Comparison of ENCODE assay signal across 17 cellular contexts in genomic region chr1:17434591-17434990, GRCh38. TPM values are rescaled to one million over a fixed set of nuclear protein-coding genes. Genes with fewer than 3 reads are reported as not detected.
DNase-seq lines count a peak whose midpoint lies in the region; ATAC-seq, FAIRE-seq and TF ChIP-seq lines count a peak whose summit lies in the region.
"Had no signal": no experiment of that assay in that cellular context is flagged by ENCODE, and none has a peak within 500 bp of the region (broad histone marks: within the 10 kb centered on the region; RNA-seq: fewer than 3 reads in every experiment).

No MANE protein-coding gene starts in this region.

- H2BK120ac ChIP-seq in IMR-90 (ENCODE audit: low read depth, low read length): no peak overlapping the region

- peaks cover 45% of the 10 kb centered on the region for H4K20me1 ChIP-seq in IMR-90 (ENCODE audit: insufficient read depth, low read length)
- H4K20me1 ChIP-seq in K562 (replicated peaks; ENCODE audit: control insufficient read depth, insufficient read depth, low read length): peaks cover 44% of the 10 kb centered on the region
- peaks cover 75% of the 10 kb centered on the region for H4K20me1 ChIP-seq in neural progenitor cell (ENCODE audit: low read depth)

- no peak overlapping the region for H2AK5ac ChIP-seq in IMR-90 (ENCODE audit: low read depth, low read length)

- peaks cover 30% of the 10 kb centered on the region for H3F3A ChIP-seq in neural progenitor cell (ENCODE audit: low read depth)

- ATAC-seq in IMR-90 (ENCODE audit: low read depth) (no peak), K562 (no peak)
- ATAC-seq: sciatic nerve had no signal

- peaks cover 9% of the 10 kb centered on the region for H3K4me1 ChIP-seq in CD8-positive, alpha-beta memory T cell (ENCODE audit: insufficient read depth, low read length)
- H3K4me1 ChIP-seq in IMR-90 (ENCODE audit: control insufficient read depth, insufficient read depth, low read length): peaks cover 7% of the 10 kb centered on the region
- peaks cover 12 to 49% of the 10 kb centered on the region in 2 experiments; a peak in 4 of 5 replicates for H3K4me1 ChIP-seq in K562 (replicated peaks in 1 of 2; ENCODE audit: control insufficient read depth in 2 of 2, insufficient read depth in 2 of 2, low read length in 2 of 2)
- peaks cover 17% of the 10 kb centered on the region for H3K4me1 ChIP-seq in neural progenitor cell
- H3K4me1 ChIP-seq: BE2C had no signal

- no peak for DNase-seq in CD8-positive, alpha-beta memory T cell
- DNase-seq in IMR-90 (no peak), K562 (ENCODE audit: extremely low read depth in 1 of 4, low spot score in 3 of 4) (peak in 1 of 4 experiments; percentile 32), neural progenitor cell (ENCODE audit: low spot score) (no peak), NCI-H1417 treated with DMSO at 0.1 percent for 48 hours (lab: John Stamatoyannopoulos, UW) (no peak), kidney tubule cell (ENCODE audit: low spot score) (no peak), Ammon's horn (ENCODE audit: low spot score) (no peak)
- DNase-seq: activated effector memory CD4-positive, alpha-beta T cell treated with anti-CD3 and anti-CD28 coated beads, Interleukin-2, amount 50 U/mL, for 16 hours; BE2C; islet precursor cell; MV-4-11; NCI-H82; Peyer's patch; stimulated activated CD4-positive, alpha-beta T cell treated with anti-CD3 and anti-CD28 coated beads, Interleukin-2, amount 100 ng/mL, for 48 hours had no signal

- H3K4me3 ChIP-seq in CD8-positive, alpha-beta memory T cell (ENCODE audit: low read length): no peak overlapping the region
- H3K4me3 ChIP-seq in IMR-90 (ENCODE audit: insufficient read depth, low read depth, low read length) (no peak overlapping the region), K562 (no peak overlapping the region), neural progenitor cell (no peak overlapping the region)
- H3K4me3 ChIP-seq: coronary artery, Peyer's patch had no signal

- TF ChIP-seq RAD21 in IMR-90 (IDR thresholded peaks at IDR 0.05; ENCODE audit: low read length) (no peak), K562 (CRISPR knock-in tag; conservative IDR thresholded peaks at IDR 0.05 in 1 of 2, IDR thresholded peaks at IDR 0.05 in 1 of 2) (no peak)

- H3K27me3 ChIP-seq in CD8-positive, alpha-beta memory T cell (ENCODE audit: insufficient read depth, low read length, poor library complexity, severe bottlenecking): no peaks in the 10 kb centered on the region
- H3K27me3 ChIP-seq in IMR-90 (ENCODE audit: control insufficient read depth, insufficient read depth, low read length) (no peaks in the 10 kb centered on the region), K562 (ENCODE audit: control insufficient read depth in 2 of 2, insufficient read depth in 2 of 2, low read length in 2 of 2) (no peaks in the 10 kb centered on the region), neural progenitor cell (no peaks in the 10 kb centered on the region)
- H3K27me3 ChIP-seq: BE2C, Peyer's patch had no signal

- no peak for TF ChIP-seq EP300 in K562 (IDR thresholded peaks at IDR 0.05; ENCODE audit: low read length)

- H3K79me1 ChIP-seq in IMR-90 (ENCODE audit: low read depth in 1 of 2, low read length in 2 of 2): peaks cover 12 to 52% of the 10 kb centered on the region in 2 experiments

- no peak overlapping the region for H2BK15ac ChIP-seq in IMR-90 (ENCODE audit: low read depth, low read length)

- TF ChIP-seq CTCF in IMR-90 (conservative IDR thresholded peaks at IDR 0.05; ENCODE audit: low read depth, low read length): no peak
- no peak for TF ChIP-seq CTCF in K562 (IDR thresholded peaks at IDR 0.05 in 2 of 3, conservative IDR thresholded peaks at IDR 0.05 in 1 of 3; ENCODE audit: insufficient read depth in 2 of 3, low read depth in 1 of 3, low read length in 3 of 3)
- TF ChIP-seq CTCF in neural progenitor cell (IDR thresholded peaks at IDR 0.05): no peak

- no peak for FAIRE-seq in K562 (lab: Jason Lieb, UNC)

- intact Hi-C loops in IMR-90 (cut with micrococcal nuclease): no loop called here
- intact Hi-C loops in K562 (cut with micrococcal nuclease): no loop called here

- 0 out of 2 replicates have a peak overlapping the region, but pooled peaks have one; percentile 24 for H3K23ac ChIP-seq in IMR-90 (ENCODE audit: low read depth, low read length)

- H3K4me2 ChIP-seq in IMR-90 (ENCODE audit: low read depth, low read length): no peak overlapping the region
- H3K4me2 ChIP-seq in K562 (ENCODE audit: insufficient read depth, low read length): no peak overlapping the region; the same call in 1 of the 2 replicates
- no peak overlapping the region for H3K4me2 ChIP-seq in neural progenitor cell

- peaks cover 37 to 60% (median 56%) of the 10 kb centered on the region in 3 donors for H3K4me1 Mint-ChIP-seq in CD8-positive, alpha-beta memory T cell
- peaks cover 38% of the 10 kb centered on the region for H3K4me1 Mint-ChIP-seq in neural progenitor cell

- no peak overlapping the region for H4K8ac ChIP-seq in IMR-90 (ENCODE audit: low read depth in 2 of 2, low read length in 2 of 2)

- POLR2A ChIA-PET in CD8-positive, alpha-beta memory T cell (lab: Charles Lee): no interaction called here
- POLR2A ChIA-PET in IMR-90 (lab: Charles Lee; ENCODE audit: unreplicated experiment) (no interaction called here), K562 (lab: Yijun Ruan, JAX) (interaction anchor here (0.6 to 1.7 kb wide), 3 partner anchors 10 to 483 kb away, joined by 3 to 9 read pairs (median 3); no protein-coding TSS in a partner anchor)

- no peak overlapping the region for H3K27ac ChIP-seq in CD8-positive, alpha-beta memory T cell (ENCODE audit: low read depth, low read length)
- H3K27ac ChIP-seq in IMR-90 (ENCODE audit: insufficient read depth, low read length) (no peak overlapping the region), K562 (ENCODE audit: extremely low read depth, low read depth, low read length) (no peak overlapping the region), neural progenitor cell (no peak overlapping the region)
- H3K27ac ChIP-seq: coronary artery, Peyer's patch had no signal

- H4K91ac ChIP-seq in IMR-90 (ENCODE audit: insufficient read depth, low read depth, low read length): no peak overlapping the region

- WGBS in IMR-90 (ENCODE audit: extremely low coverage in 2 of 2, insufficient read length in 1 of 2), 2 experiments: 82% methylated on average over 7 of the region's 9 CpGs; no CpG with 5 or more reads in 1 of the 2 experiments
- WGBS in K562 (ENCODE audit: insufficient coverage, low coverage, missing lambda C conversion rate): 79% methylated on average over 9 of the region's 9 CpGs

- H3K4ac ChIP-seq in IMR-90 (ENCODE audit: low read depth, low read length): no peak overlapping the region

- dilution Hi-C loops in IMR-90 (cut with HindIII; ENCODE audit: low sequenced_read_pairs, unreplicated experiment): no loop called here

- H3K9ac ChIP-seq in IMR-90 (ENCODE audit: low read depth, low read length): no peak overlapping the region
- 0 out of 4 replicates have a peak overlapping the region, but pooled peaks of 1 of the 2 experiments have one; percentile 19 for H3K9ac ChIP-seq in K562 (ENCODE audit: insufficient read depth in 1 of 2, low read depth in 2 of 2, low read length in 2 of 2)
- no peak overlapping the region for H3K9ac ChIP-seq in neural progenitor cell

- H2BK5ac ChIP-seq in IMR-90 (ENCODE audit: low read depth, low read length, poor library complexity, severe bottlenecking): no peak overlapping the region

- H4K5ac ChIP-seq in IMR-90 (ENCODE audit: low read depth, low read length): no peak overlapping the region

- no peak overlapping the region for H2AK9ac ChIP-seq in IMR-90 (replicated peaks; ENCODE audit: low read depth, low read length, poor library complexity)

- peaks cover 14% of the 10 kb centered on the region for H3K36me3 ChIP-seq in CD8-positive, alpha-beta memory T cell (ENCODE audit: insufficient read depth, low read length)
- H3K36me3 ChIP-seq in IMR-90 (ENCODE audit: control insufficient read depth, insufficient read depth, low read length): peaks cover 33% of the 10 kb centered on the region
- peaks cover 74% of the 10 kb centered on the region for H3K36me3 ChIP-seq in K562 (ENCODE audit: control insufficient read depth, insufficient read depth, low read length)
- no peaks in the 10 kb centered on the region for H3K36me3 ChIP-seq in neural progenitor cell
- H3K36me3 ChIP-seq: Peyer's patch had no signal

- BruUV-seq in IMR-90 (replicated peaks; lab: Mats Ljungman, UMichigan): no TSS peak
- BruUV-seq in K562 (replicated peaks; lab: Mats Ljungman, UMichigan): no TSS peak

- no peak overlapping the region for H2BK20ac ChIP-seq in IMR-90 (ENCODE audit: low read depth, low read length)

- no peak overlapping the region for H3K56ac ChIP-seq in IMR-90 (ENCODE audit: extremely low read depth, insufficient read depth, low read length)

- H3K79me2 ChIP-seq in K562 (ENCODE audit: control insufficient read depth, insufficient read depth, low read length) (peaks cover 92% of the 10 kb centered on the region), neural progenitor cell (ENCODE audit: low read depth) (peaks cover 94% of the 10 kb centered on the region)

- H3K27me3 Mint-ChIP-seq in CD8-positive, alpha-beta memory T cell: peaks cover 0 to 2% of the 10 kb centered on the region in 2 donors
- peaks cover 15% of the 10 kb centered on the region for H3K27me3 Mint-ChIP-seq in neural progenitor cell (ENCODE audit: insufficient read depth, low read depth)

- no peak overlapping the region for H3K14ac ChIP-seq in IMR-90 (replicated peaks; ENCODE audit: low read depth, low read length)

- H3K9me3 ChIP-seq in CD8-positive, alpha-beta memory T cell (ENCODE audit: low read length): no peaks in the 10 kb centered on the region
- H3K9me3 ChIP-seq in IMR-90 (ENCODE audit: control insufficient read depth, insufficient read depth, low read length): no peaks in the 10 kb centered on the region
- no peaks in the 10 kb centered on the region for H3K9me3 ChIP-seq in K562 (replicated peaks; ENCODE audit: control insufficient read depth, insufficient read depth, low read depth, low read length)
- no peaks in the 10 kb centered on the region for H3K9me3 ChIP-seq in neural progenitor cell (ENCODE audit: low read depth)
- H3K9me3 ChIP-seq: BE2C, Peyer's patch had no signal

- no peaks in the 10 kb centered on the region for H3K9me3 Mint-ChIP-seq in CD8-positive, alpha-beta memory T cell
- H3K9me3 Mint-ChIP-seq in neural progenitor cell: no peaks in the 10 kb centered on the region
- H3K9me3 Mint-ChIP-seq: mesothelial cell of epicardium had no signal

- H3K18ac ChIP-seq in IMR-90 (ENCODE audit: low read depth, low read length): no peak overlapping the region

- H3K36me3 Mint-ChIP-seq in CD8-positive, alpha-beta memory T cell: peaks cover 0 to 49% (median 3%) of the 10 kb centered on the region in 3 donors
- peaks cover 14% of the 10 kb centered on the region for H3K36me3 Mint-ChIP-seq in neural progenitor cell

- CTCF ChIA-PET in CD8-positive, alpha-beta memory T cell (lab: Charles Lee): interaction anchor here (1.7 kb wide), 1 partner anchor 11 kb away, joined by 3 read pairs; no protein-coding TSS in a partner anchor
- CTCF ChIA-PET in IMR-90 (lab: Yijun Ruan, JAX): no interaction called here
- CTCF ChIA-PET in K562 (lab: Yijun Ruan, JAX; ENCODE audit: low intra/inter-chr PET ratio): no interaction called here

- peak overlapping the region in 6 of 8 donors; percentile 18 to 95 (median 67) for H3K27ac Mint-ChIP-seq in CD8-positive, alpha-beta memory T cell
- H3K27ac Mint-ChIP-seq in neural progenitor cell: no peak overlapping the region
- H3K27ac Mint-ChIP-seq: mesothelial cell of epicardium had no signal

- no peak for TF ChIP-seq POLR2A in IMR-90 (IDR thresholded peaks at IDR 0.05; ENCODE audit: low read depth, low read length)
- TF ChIP-seq POLR2A in K562 (conservative IDR thresholded peaks at IDR 0.05): no peak

- H3K4me3 Mint-ChIP-seq in CD8-positive, alpha-beta memory T cell: peak overlapping the region in 3 of 7 donors; percentile 25 to 78 (median 63)
- H3K4me3 Mint-ChIP-seq in neural progenitor cell: peak overlapping the region; percentile 88
- H3K4me3 Mint-ChIP-seq: mesothelial cell of epicardium had no signal

- H3K9me1 ChIP-seq in IMR-90 (ENCODE audit: insufficient read depth, low read length) (peaks cover 8% of the 10 kb centered on the region; the same call in 1 of the 2 replicates), K562 (ENCODE audit: control insufficient read depth, insufficient read depth, low read length) (peaks cover 5% of the 10 kb centered on the region)

- no peak overlapping the region for H2AFZ ChIP-seq in IMR-90 (replicated peaks; ENCODE audit: low read length, poor library complexity)
- H2AFZ ChIP-seq in K562 (ENCODE audit: low read depth, low read length): no peak overlapping the region
- H2AFZ ChIP-seq in neural progenitor cell (replicated peaks): no peak overlapping the region

- in situ Hi-C loops in IMR-90 (cut with MboI; ENCODE audit: low sequenced_read_pairs) (no loop called here), K562 (cut with MboI) (no loop called here)

RNA-seq across cellular contexts. Expression of gene RCC2, which starts 4.9 kb away (rescaled TPM):
- 100 to 1,000 TPM; 156 TPM for total RNA-seq in CD8-positive, alpha-beta memory T cell
- 27.5 TPM for polyA plus RNA-seq in CD8-positive, alpha-beta memory T cell
- total RNA-seq in IMR-90 (2012; rRNA removed) (24.0 and 24.2 TPM in 2 replicates), K562 (2014; rRNA removed) (111 and 116 TPM in 2 replicates), K562 (2014; rRNA removed; fragmentation: Illumina TruSeq; extraction: Trizol) (108 and 111 TPM in 2 replicates), K562 (2015; rRNA removed; fragmentation: Illumina TruSeq; extraction: Trizol) (116 and 117 TPM in 2 replicates), K562 (2021) (258 and 292 TPM in 2 replicates), neural progenitor cell (ENCODE audit: low replicate concordance) (126 and 165 TPM in 2 replicates)
- polyA plus RNA-seq in IMR-90 (2012; rRNA removed) (38.9 and 43.5 TPM in 2 replicates), K562 (2011; rRNA removed) (59.5 and 105 TPM in 2 replicates), K562 (2014; fragmentation: Illumina TruSeq; extraction: Trizol) (209 and 213 TPM in 2 replicates), K562 (2014; fragmentation: Nextera tagmentation; extraction: Ambion mirVana) (100 to 1,000 TPM in 1 of 2 experiments, 10 to 100 TPM in 1; 31.8 to 203 TPM), K562 (2014; rRNA removed) (135 and 139 TPM in 2 replicates)
- polyA plus RNA-seq in IMR-90 (2012; cell fraction: cytosol; rRNA removed): 33.7 and 55.9 TPM in 2 replicates
- polyA plus RNA-seq in IMR-90 (2012; cell fraction: nucleus; rRNA removed; ENCODE audit: low replicate concordance): 83.0 and 140 TPM in 2 replicates
- total RNA-seq in K562 (2011; cell fraction: chromatin; rRNA removed; ENCODE audit: low replicate concordance): 86.3 and 153 TPM in 2 replicates
- total RNA-seq in K562 (2011; cell fraction: nucleolus; rRNA removed): 101 and 112 TPM in 2 replicates
- total RNA-seq in K562 (2011; cell fraction: nucleoplasm; rRNA removed): 95.8 and 102 TPM in 2 replicates
- polyA plus RNA-seq in K562 (2011; cell fraction: cytosol; rRNA removed): 92.9 and 111 TPM in 2 replicates
- 136 and 155 TPM in 2 replicates for polyA plus RNA-seq in K562 (2011; cell fraction: nucleus; rRNA removed)
- 151 and 181 TPM in 2 replicates for polyA plus RNA-seq in K562 (2012)
- polyA minus RNA-seq in K562 (2011; rRNA and poly(A)+ RNA removed): 69.1 and 75.9 TPM in 2 replicates
- polyA minus RNA-seq in K562 (2011; cell fraction: cytosol; rRNA and poly(A)+ RNA removed): 121 and 149 TPM in 2 replicates
- 21.8 and 35.7 TPM in 2 replicates for polyA minus RNA-seq in K562 (2011; cell fraction: nucleus; rRNA and poly(A)+ RNA removed)
